ENCODE assay signal across 8 cellular contexts in genomic region chr19:18109363-18109730, GRCh38. TPM values are rescaled to one million over a fixed set of nuclear protein-coding genes. Genes with fewer than 3 reads are reported as not detected.
DNase-seq lines count a peak whose midpoint lies in the region; ATAC-seq, FAIRE-seq and TF ChIP-seq lines count a peak whose summit lies in the region.

No MANE protein-coding gene starts in this region.

- no peak for FAIRE-seq in bronchial epithelial cell (lab: Jason Lieb, UNC)

- peak overlapping the region in 1 of 2 experiments; percentile 54 for H3K4ac ChIP-seq in mesenchymal stem cell (ENCODE audit: low read depth in 1 of 2, low read length in 2 of 2)

- peak overlapping the region; percentile 74 for H4K91ac ChIP-seq in mesenchymal stem cell (ENCODE audit: low read length)

- no peak overlapping the region for H3K23ac ChIP-seq in mesenchymal stem cell (ENCODE audit: low read length in 2 of 2)

- H3K79me1 ChIP-seq in mesenchymal stem cell (replicated peaks; ENCODE audit: low read length, poor library complexity, severe bottlenecking), result peaks cover 3% of the 10 kb centered on the region

- WGBS in mesenchymal stem cell, result 31% methylated on average over 8 of the region's 12 CpGs
- WGBS in upper lobe of left lung, 2 donors, result 52 to 69% methylated on average over 11 of the region's 12 CpGs

- no peaks in the 10 kb centered on the region for H3K36me3 Mint-ChIP-seq in activated T-cell treated with anti-CD3 and anti-CD28 coated beads, Interleukin-2, amount 50 U/mL, for 4 hours (ENCODE audit: insufficient read depth)

- DNase-seq in activated T-cell treated with anti-CD3 and anti-CD28 coated beads, Interleukin-2, amount 50 U/mL, for 4 hours, result no peak
- no peak for DNase-seq in activated T-cell treated with anti-CD3 and anti-CD28 coated beads for 4 hours
- DNase-seq in bronchial epithelial cell (ENCODE audit: low read depth), result no peak
- DNase-seq in mesenchymal stem cell, result no peak
- DNase-seq in upper lobe of left lung, result no peak
- DNase-seq in activated effector memory CD4-positive, alpha-beta T cell treated with anti-CD3 and anti-CD28 coated beads, Interleukin-2, amount 50 U/mL, for 16 hours, result no peak

- H3K4me3 ChIP-seq in bronchial epithelial cell (ENCODE audit: low read depth, low read length) (peak overlapping the region; percentile 79), mesenchymal stem cell (ENCODE audit: insufficient read depth in 1 of 2, low read depth in 1 of 2, low read length in 2 of 2) (peak overlapping the region; percentile 77 to 86), upper lobe of left lung (peak overlapping the region in 3 of 4 donors; percentile 71 to 81 (median 74))

- H3K14ac ChIP-seq in mesenchymal stem cell (ENCODE audit: low read length in 2 of 2), result peak overlapping the region in 1 of 2 experiments; percentile 6

- no peak overlapping the region for H2BK120ac ChIP-seq in mesenchymal stem cell (ENCODE audit: low read depth, low read length)

- H2AFZ ChIP-seq in mesenchymal stem cell (ENCODE audit: low read depth, low read length), result no peak overlapping the region

- H3K27ac ChIP-seq in mesenchymal stem cell (ENCODE audit: low read length, poor library complexity, severe bottlenecking) (no peak overlapping the region), upper lobe of left lung (peak overlapping the region; percentile 77 to 94 (median 84))

- H2BK15ac ChIP-seq in mesenchymal stem cell (ENCODE audit: low read depth, poor library complexity, severe bottlenecking), result no peak overlapping the region

- TF ChIP-seq POLR2A in upper lobe of left lung (IDR thresholded peaks at IDR 0.05), result no peak

- peak overlapping the region; percentile 81 for H3K9ac ChIP-seq in mesenchymal stem cell (ENCODE audit: low read length)

- H2BK5ac ChIP-seq in mesenchymal stem cell (ENCODE audit: low read depth, low read length, poor library complexity, severe bottlenecking), result no peak overlapping the region

- no peak for TF ChIP-seq EP300 in upper lobe of left lung (IDR thresholded peaks at IDR 0.05)

- H4K8ac ChIP-seq in mesenchymal stem cell (ENCODE audit: low read length), result peak overlapping the region; percentile 82

- H3K9me3 Mint-ChIP-seq in activated T-cell treated with anti-CD3 and anti-CD28 coated beads, Interleukin-2, amount 50 U/mL, for 4 hours, result no peaks in the 10 kb centered on the region

- peak overlapping the region; percentile 47 to 71 for H3K18ac ChIP-seq in mesenchymal stem cell (ENCODE audit: low read depth in 1 of 2, low read length in 2 of 2)

- H3K27me3 Mint-ChIP-seq in activated T-cell treated with anti-CD3 and anti-CD28 coated beads, Interleukin-2, amount 50 U/mL, for 4 hours (ENCODE audit: low read depth), result no peaks in the 10 kb centered on the region

- H2AK5ac ChIP-seq in mesenchymal stem cell (ENCODE audit: low read length, severe bottlenecking), result no peak overlapping the region

- H2BK12ac ChIP-seq in mesenchymal stem cell (ENCODE audit: low read length in 2 of 2), result peak overlapping the region; percentile 23 to 57

- TF ChIP-seq CTCF in bronchial epithelial cell (IDR thresholded peaks at IDR 0.05; ENCODE audit: insufficient read depth, low read length, severe bottlenecking), result no peak
- no peak for TF ChIP-seq CTCF in upper lobe of left lung (IDR thresholded peaks at IDR 0.05)

- H3K4me1 ChIP-seq in mesenchymal stem cell (ENCODE audit: control insufficient read depth, insufficient read depth, low read depth, low read length), result peaks cover 21% of the 10 kb centered on the region
- peaks cover 21 to 48% (median 35%) of the 10 kb centered on the region in 4 donors for H3K4me1 ChIP-seq in upper lobe of left lung

- peaks cover 3% of the 10 kb centered on the region for H3K36me3 ChIP-seq in bronchial epithelial cell (ENCODE audit: control insufficient read depth, insufficient read depth, low read length)
- peaks cover 3 to 8% of the 10 kb centered on the region in 2 experiments for H3K36me3 ChIP-seq in mesenchymal stem cell (ENCODE audit: control insufficient read depth in 1 of 2, insufficient read depth in 2 of 2, low read depth in 1 of 2, low read length in 2 of 2)
- H3K36me3 ChIP-seq in upper lobe of left lung, result peaks cover 0 to 2% (median 0%) of the 10 kb centered on the region in 4 donors

- peak overlapping the region; percentile 76 for H3K4me3 Mint-ChIP-seq in activated T-cell treated with anti-CD3 and anti-CD28 coated beads, Interleukin-2, amount 50 U/mL, for 4 hours

- peaks cover 24% of the 10 kb centered on the region for H3K4me1 Mint-ChIP-seq in activated T-cell treated with anti-CD3 and anti-CD28 coated beads, Interleukin-2, amount 50 U/mL, for 4 hours (ENCODE audit: low read depth)

- peak overlapping the region; percentile 81 for H3K4me2 ChIP-seq in mesenchymal stem cell (ENCODE audit: low read length, poor library complexity, severe bottlenecking)

- H3K27me3 ChIP-seq in bronchial epithelial cell (ENCODE audit: control insufficient read depth, insufficient read depth, low read length), result no peaks in the 10 kb centered on the region
- no peaks in the 10 kb centered on the region for H3K27me3 ChIP-seq in mesenchymal stem cell (ENCODE audit: control insufficient read depth in 1 of 2, insufficient read depth in 1 of 2, low read length in 2 of 2)
- no peaks in the 10 kb centered on the region for H3K27me3 ChIP-seq in upper lobe of left lung

- peak in 1 of 2 donors; percentile 4 for ATAC-seq in activated T-cell treated with anti-CD3 and anti-CD28 coated beads, Interleukin-2, amount 50 U/mL, for 4 hours
- ATAC-seq in upper lobe of left lung (ENCODE audit: low FRiP score in 2 of 2) (peak in 1 of 2 donors; percentile 1), GM21825 (IDR thresholded peaks at IDR 0.05; ENCODE audit: unreplicated experiment) (no peak), GM18909 (IDR thresholded peaks at IDR 0.05; ENCODE audit: poor library complexity, unreplicated experiment) (no peak)

- H3K9me3 ChIP-seq in mesenchymal stem cell (ENCODE audit: control insufficient read depth, low read length) (no peaks in the 10 kb centered on the region), upper lobe of left lung (no peaks in the 10 kb centered on the region)

RNA-seq across cellular contexts. Expression of gene MAST3, which starts 11.8 kb away (rescaled TPM):
- 10 to 100 TPM; 10.4 to 11.1 (median 10.7) TPM for total RNA-seq in activated T-cell treated with anti-CD3 and anti-CD28 coated beads, Interleukin-2, amount 50 U/mL, for 4 hours
- total RNA-seq in bronchial epithelial cell (0.79 and 2.2 TPM in 2 replicates), upper lobe of left lung (10 to 100 TPM in 4 of 6 donors, 1 to 10 TPM in 2; 9.3 to 67.1 (median 27.5) TPM)
- 4.4 TPM for polyA plus RNA-seq in mesenchymal stem cell (2013, experiment 1 of 2)
- polyA plus RNA-seq in mesenchymal stem cell (2013, experiment 2 of 2), result 4.7 TPM

RNA-seq across cellular contexts. Expression of gene IL12RB1, which starts 22.6 kb away (rescaled TPM):
- 10 to 100 TPM; 10.4 to 16.1 (median 14.8) TPM for total RNA-seq in activated T-cell treated with anti-CD3 and anti-CD28 coated beads, Interleukin-2, amount 50 U/mL, for 4 hours
- total RNA-seq in bronchial epithelial cell (under 0.01 TPM in 1 of 2 replicates, not detected in the other), upper lobe of left lung (10 to 100 TPM in 1 of 6 donors, 1 to 10 TPM in 5; 2.6 to 13.2 (median 8.6) TPM)
- 0.19 TPM for polyA plus RNA-seq in mesenchymal stem cell (2013, experiment 1 of 2)
- 0.19 TPM for polyA plus RNA-seq in mesenchymal stem cell (2013, experiment 2 of 2)

RNA-seq across cellular contexts. Expression of gene PIK3R2, which starts 43.6 kb away (rescaled TPM):
- 10 to 100 TPM; 16.5 to 21.4 (median 19.6) TPM for total RNA-seq in activated T-cell treated with anti-CD3 and anti-CD28 coated beads, Interleukin-2, amount 50 U/mL, for 4 hours
- total RNA-seq in bronchial epithelial cell, result 2.6 and 4.0 TPM in 2 replicates
- 83.2 TPM for polyA plus RNA-seq in mesenchymal stem cell (2013, experiment 1 of 2)
- polyA plus RNA-seq in mesenchymal stem cell (2013, experiment 2 of 2), result 80.2 TPM
- 10 to 100 TPM; 11.0 to 65.1 (median 30.3) TPM for total RNA-seq in upper lobe of left lung
